Comparison of ENCODE assay signal across 13 cellular contexts in the genomic region with DNA sequence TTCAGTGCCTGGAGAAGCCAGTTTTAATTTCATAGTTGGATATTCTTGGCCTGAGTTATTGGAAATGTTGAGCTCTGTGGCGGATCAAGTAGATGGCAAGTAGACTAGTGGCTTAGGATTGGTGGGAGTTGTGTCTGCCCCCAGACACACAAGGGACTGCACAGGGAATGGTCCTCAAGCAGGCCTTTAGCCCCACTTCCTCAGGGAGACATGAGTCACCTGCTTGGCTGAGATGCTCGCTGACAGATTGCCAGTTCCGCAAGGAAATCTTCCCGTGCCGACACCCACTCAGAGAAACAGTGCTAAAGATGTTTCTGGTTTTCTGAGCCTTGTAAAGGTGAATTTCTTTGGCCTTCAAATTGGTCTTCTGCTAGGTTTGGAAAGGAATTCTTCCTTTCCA. TPM values are rescaled to one million over a fixed set of nuclear protein-coding genes. Genes with fewer than 3 reads are reported as not detected.
DNase-seq lines count a peak whose midpoint lies in the region; ATAC-seq and TF ChIP-seq lines count a peak whose summit lies in the region.
"Had no signal": no experiment of that assay in that cellular context is flagged by ENCODE, and none has a peak within 500 bp of the region (broad histone marks: within the 10 kb centered on the region; RNA-seq: fewer than 3 reads in every experiment).

No MANE protein-coding gene starts in this region.

- H3K27ac ChIP-seq in skeletal muscle tissue (ENCODE audit: low read depth, low read length), result peak overlapping the region; percentile 43

- H3K36me3 ChIP-seq in skeletal muscle tissue (ENCODE audit: control insufficient read depth in 3 of 3, insufficient read depth in 3 of 3, low read length in 3 of 3), result peaks cover 0 to 2% (median 0%) of the 10 kb centered on the region in 3 donors

- no peaks in the 10 kb centered on the region for H3K9me3 ChIP-seq in skeletal muscle tissue (ENCODE audit: control insufficient read depth in 3 of 3, low read length in 3 of 3)

- CTCF ChIA-PET in activated CD8-positive, alpha-beta memory T cell treated with anti-CD3 and anti-CD28 coated beads, Interleukin-2, amount 10 ng/mL, durations not matched to agents 7 days and 5 days (lab: Charles Lee), result interaction anchor here (1.0 to 1.6 kb wide), 2 partner anchors 16 to 356 kb away, joined by 3 read pairs; no protein-coding TSS in a partner anchor

- no peak overlapping the region for H3K4me3 ChIP-seq in HFF-Myc (replicated peaks; ENCODE audit: low read depth, low read length)
- no peak overlapping the region for H3K4me3 ChIP-seq in fibroblast of pulmonary artery (replicated peaks; ENCODE audit: low read depth, low read length)
- H3K4me3 ChIP-seq in skeletal muscle tissue (ENCODE audit: low read length in 3 of 3), result peak overlapping the region in 1 of 3 donors; percentile 14

- DNase-seq in HFF-Myc (ENCODE audit: extremely low read depth, low read depth) (peak; percentile 21), amniotic epithelial cell (ENCODE audit: low read depth) (peak; percentile 37), fibroblast of pulmonary artery (ENCODE audit: low read depth) (peak; percentile 63), T-helper 1 cell (no peak), inferior parietal cortex (ENCODE audit: extremely low spot score) (no peak)
- DNase-seq in activated CD8-positive, alpha-beta memory T cell treated with anti-CD3 and anti-CD28 coated beads, Interleukin-2, amount 10 ng/mL, durations not matched to agents 7 days and 5 days, result no peak
- DNase-seq: hypothalamus, NCI-H1417, small intestine, substantia nigra had no signal

- no peak overlapping the region for H3K4me3 Mint-ChIP-seq in activated CD8-positive, alpha-beta memory T cell treated with anti-CD3 and anti-CD28 coated beads, Interleukin-2, amount 10 ng/mL, durations not matched to agents 7 days and 5 days
- H3K4me3 Mint-ChIP-seq: memory B cell had no signal

- peak overlapping the region in 1 of 3 donors; percentile 54 for H3K9ac ChIP-seq in skeletal muscle tissue (ENCODE audit: low read depth in 1 of 3, low read length in 3 of 3)

- TF ChIP-seq CTCF in HFF-Myc (IDR thresholded peaks at IDR 0.05; ENCODE audit: low read depth, low read length, missing control alignments) (no peak), fibroblast of pulmonary artery (IDR thresholded peaks at IDR 0.05; ENCODE audit: low read length, missing control alignments) (no peak)

- no peak overlapping the region for H3K27ac Mint-ChIP-seq in activated CD8-positive, alpha-beta memory T cell treated with anti-CD3 and anti-CD28 coated beads, Interleukin-2, amount 10 ng/mL, durations not matched to agents 7 days and 5 days
- H3K27ac Mint-ChIP-seq: memory B cell had no signal

- no peaks in the 10 kb centered on the region for H3K9me3 Mint-ChIP-seq in activated CD8-positive, alpha-beta memory T cell treated with anti-CD3 and anti-CD28 coated beads, Interleukin-2, amount 10 ng/mL, durations not matched to agents 7 days and 5 days (ENCODE audit: low read depth)

- no peaks in the 10 kb centered on the region for H3K4me1 Mint-ChIP-seq in activated CD8-positive, alpha-beta memory T cell treated with anti-CD3 and anti-CD28 coated beads, Interleukin-2, amount 10 ng/mL, durations not matched to agents 7 days and 5 days
- H3K4me1 Mint-ChIP-seq: memory B cell had no signal

- no peaks in the 10 kb centered on the region for H3K27me3 Mint-ChIP-seq in activated CD8-positive, alpha-beta memory T cell treated with anti-CD3 and anti-CD28 coated beads, Interleukin-2, amount 10 ng/mL, durations not matched to agents 7 days and 5 days
- H3K27me3 Mint-ChIP-seq: memory B cell had no signal

- no peak for ATAC-seq in activated CD8-positive, alpha-beta memory T cell treated with anti-CD3 and anti-CD28 coated beads, Interleukin-2, amount 10 ng/mL, durations not matched to agents 7 days and 5 days
- ATAC-seq: activated CD4-positive, CD25-positive, alpha-beta regulatory T cell treated with anti-CD3 and anti-CD28 coated beads, Interleukin-2, amount 50 U/mL, for 24 hours had no signal

- peaks cover 6% of the 10 kb centered on the region for H3K36me3 Mint-ChIP-seq in activated CD8-positive, alpha-beta memory T cell treated with anti-CD3 and anti-CD28 coated beads, Interleukin-2, amount 10 ng/mL, durations not matched to agents 7 days and 5 days

- no peaks in the 10 kb centered on the region for H3K27me3 ChIP-seq in skeletal muscle tissue (ENCODE audit: control insufficient read depth in 3 of 3, insufficient read depth in 3 of 3, low read length in 3 of 3)

- H3K4me1 ChIP-seq in skeletal muscle tissue (ENCODE audit: control insufficient read depth in 3 of 3, insufficient read depth in 3 of 3, low read length in 3 of 3), result peaks cover 12 to 13% (median 12%) of the 10 kb centered on the region in 3 donors

RNA-seq across cellular contexts. Expression of gene CATSPER3, which starts 18.8 kb away (rescaled TPM):
- total RNA-seq in skeletal muscle tissue, result 0.52 TPM
- under 1 TPM; 0.61 to 0.82 TPM for total RNA-seq in activated CD8-positive, alpha-beta memory T cell treated with anti-CD3 and anti-CD28 coated beads, Interleukin-2, amount 10 ng/mL, durations not matched to agents 7 days and 5 days

RNA-seq across cellular contexts. Expression of gene PCBD2, which starts 44.0 kb away (rescaled TPM):
- total RNA-seq in skeletal muscle tissue, result 7.3 TPM
- 10 to 100 TPM; 13.4 to 13.7 TPM for total RNA-seq in activated CD8-positive, alpha-beta memory T cell treated with anti-CD3 and anti-CD28 coated beads, Interleukin-2, amount 10 ng/mL, durations not matched to agents 7 days and 5 days

Comparison
In these comparisons a context has a peak if more than half of its experiments do, and no peak if none do; other contexts are left out.
1. DNase-seq: peak in HFF-Myc (single experiment), amniotic epithelial cell (single experiment) and fibroblast of pulmonary artery (single experiment); none in T-helper 1 cell (0 of 5), activated CD8-positive, alpha-beta memory T cell treated with anti-CD3 and anti-CD28 coated beads, Interleukin-2, amount 10 ng/mL, durations not matched to agents 7 days and 5 days (single experiment) and inferior parietal cortex (single experiment).